ENCODE assay signal across 29 cellular contexts in genomic region chr20:48885237-48885636, GRCh38.
"Had no signal": no experiment of that assay in that cellular context is flagged by ENCODE, and none has a peak within 500 bp of the region (broad histone marks: within the 10 kb centered on the region; RNA-seq: fewer than 3 reads in every experiment).

No MANE protein-coding gene starts in this region.

- DNase-seq: activated CD4-positive, alpha-beta memory T cell treated with anti-CD3 and anti-CD28 coated beads, Interleukin-2, amount 10 ng/mL, durations not matched to agents 7 days and 5 days; activated CD4-positive, alpha-beta T cell treated with anti-CD3 and anti-CD28 coated beads for 36 hours; activated CD4-positive, alpha-beta T cell treated with anti-CD3 and anti-CD28 coated beads, Interleukin-2, amount 10 ng/mL, durations not matched to agents 24 days and 14 days; activated CD4-positive, CD25-positive, alpha-beta regulatory T cell; activated CD4-positive, CD25-positive, alpha-beta regulatory T cell treated with anti-CD3 and anti-CD28 coated beads, Interleukin-2, amount 50 U/mL, for 72 hours; activated CD8-positive, alpha-beta memory T cell treated with anti-CD3 and anti-CD28 coated beads, Interleukin-2, amount 50 U/mL, for 48 hours; activated gamma-delta T cell; activated naive CD4-positive, alpha-beta T cell; activated naive CD4-positive, alpha-beta T cell treated with anti-CD3 and anti-CD28 coated beads, Interleukin-2, amount 10 ng/mL, durations not matched to agents 7 days and 5 days; activated naive CD8-positive, alpha-beta T cell treated with anti-CD3 and anti-CD28 coated beads, Interleukin-2, amount 10 ng/mL, durations not matched to agents 7 days and 5 days; activated T-cell treated with anti-CD3 and anti-CD28 coated beads for 4 hours; activated T-cell treated with anti-CD3 and anti-CD28 coated beads, Interleukin-2, amount 50 U/mL, for 24 hours; activated T-cell treated with anti-CD3 and anti-CD28 coated beads, Interleukin-2, amount 50 U/mL, for 72 hours; dorsolateral prefrontal cortex; effector memory CD4-positive, alpha-beta T cell; endodermal cell; foreskin fibroblast; head of caudate nucleus; T-helper 2 cell had no signal

- H3K4me3 Mint-ChIP-seq: activated CD4-positive, alpha-beta memory T cell treated with anti-CD3 and anti-CD28 coated beads, Interleukin-2, amount 10 ng/mL, durations not matched to agents 7 days and 5 days; activated CD4-positive, alpha-beta T cell treated with anti-CD3 and anti-CD28 coated beads for 36 hours; activated CD4-positive, alpha-beta T cell treated with anti-CD3 and anti-CD28 coated beads, Interleukin-2, amount 10 ng/mL, durations not matched to agents 24 days and 14 days; activated naive CD4-positive, alpha-beta T cell treated with anti-CD3 and anti-CD28 coated beads, Interleukin-2, amount 10 ng/mL, durations not matched to agents 7 days and 5 days; activated naive CD8-positive, alpha-beta T cell treated with anti-CD3 and anti-CD28 coated beads, Interleukin-2, amount 10 ng/mL, durations not matched to agents 7 days and 5 days; activated T-cell treated with anti-CD3 and anti-CD28 coated beads, Interleukin-2, amount 50 U/mL, for 24 hours; activated T-cell treated with anti-CD3 and anti-CD28 coated beads, Interleukin-2, amount 50 U/mL, for 72 hours; brain; central memory CD8-positive, alpha-beta T cell; dendritic cell treated with granulocyte-macrophage colony-stimulating factor and Interleukin-4, amounts not matched to agents 40 ng/mL and 50 ng/mL, for 4 days; endodermal cell had no signal

- H3K27ac ChIP-seq: ascending aorta, breast epithelium, cardiac muscle cell, coronary artery, dorsolateral prefrontal cortex had no signal

- H3K27me3 Mint-ChIP-seq: activated T-cell treated with anti-CD3 and anti-CD28 coated beads, Interleukin-2, amount 50 U/mL, for 24 hours; central memory CD8-positive, alpha-beta T cell; dendritic cell treated with granulocyte-macrophage colony-stimulating factor and Interleukin-4, amounts not matched to agents 40 ng/mL and 50 ng/mL, for 4 days had no signal

- H3K4me1 Mint-ChIP-seq: activated CD4-positive, alpha-beta memory T cell treated with anti-CD3 and anti-CD28 coated beads, Interleukin-2, amount 10 ng/mL, durations not matched to agents 7 days and 5 days; activated CD4-positive, alpha-beta T cell treated with anti-CD3 and anti-CD28 coated beads for 36 hours; activated naive CD4-positive, alpha-beta T cell treated with anti-CD3 and anti-CD28 coated beads, Interleukin-2, amount 10 ng/mL, durations not matched to agents 7 days and 5 days; activated naive CD8-positive, alpha-beta T cell treated with anti-CD3 and anti-CD28 coated beads, Interleukin-2, amount 10 ng/mL, durations not matched to agents 7 days and 5 days; endodermal cell had no signal

- H3K36me3 ChIP-seq: ascending aorta, breast epithelium, cardiac muscle cell had no signal

- H3K27me3 ChIP-seq: ascending aorta, breast epithelium, dorsolateral prefrontal cortex had no signal

- ATAC-seq: activated CD4-positive, alpha-beta T cell treated with anti-CD3 and anti-CD28 coated beads for 36 hours; activated naive CD4-positive, alpha-beta T cell treated with anti-CD3 and anti-CD28 coated beads, Interleukin-2, amount 50 U/mL, for 72 hours; activated T-cell treated with anti-CD3 and anti-CD28 coated beads, Interleukin-2, amount 50 U/mL, for 72 hours; esophagus mucosa had no signal

- H3K4me3 ChIP-seq: ascending aorta, breast epithelium, cardiac muscle cell, coronary artery, dorsolateral prefrontal cortex had no signal

- H3K4me1 ChIP-seq: ascending aorta, breast epithelium had no signal

- H3K36me3 Mint-ChIP-seq: activated naive CD4-positive, alpha-beta T cell treated with anti-CD3 and anti-CD28 coated beads, Interleukin-2, amount 10 ng/mL, durations not matched to agents 7 days and 5 days; activated naive CD4-positive, alpha-beta T cell treated with anti-CD3 and anti-CD28 coated beads, Interleukin-2, amount 50 U/mL, for 72 hours; activated naive CD8-positive, alpha-beta T cell treated with anti-CD3 and anti-CD28 coated beads, Interleukin-2, amount 10 ng/mL, durations not matched to agents 7 days and 5 days; brain had no signal

- H3K9me3 Mint-ChIP-seq: activated CD4-positive, alpha-beta memory T cell treated with anti-CD3 and anti-CD28 coated beads, Interleukin-2, amount 10 ng/mL, durations not matched to agents 7 days and 5 days; activated CD4-positive, alpha-beta T cell treated with anti-CD3 and anti-CD28 coated beads, Interleukin-2, amount 10 ng/mL, durations not matched to agents 24 days and 14 days; activated naive CD4-positive, alpha-beta T cell treated with anti-CD3 and anti-CD28 coated beads, Interleukin-2, amount 10 ng/mL, durations not matched to agents 7 days and 5 days; activated naive CD4-positive, alpha-beta T cell treated with anti-CD3 and anti-CD28 coated beads, Interleukin-2, amount 50 U/mL, for 72 hours; activated naive CD8-positive, alpha-beta T cell treated with anti-CD3 and anti-CD28 coated beads, Interleukin-2, amount 10 ng/mL, durations not matched to agents 7 days and 5 days; activated T-cell treated with anti-CD3 and anti-CD28 coated beads, Interleukin-2, amount 50 U/mL, for 24 hours; activated T-cell treated with anti-CD3 and anti-CD28 coated beads, Interleukin-2, amount 50 U/mL, for 72 hours; brain; central memory CD8-positive, alpha-beta T cell; dendritic cell treated with granulocyte-macrophage colony-stimulating factor and Interleukin-4, amounts not matched to agents 40 ng/mL and 50 ng/mL, for 4 days; endodermal cell had no signal

- FAIRE-seq: frontal cortex had no signal

- H3K27ac Mint-ChIP-seq: activated CD4-positive, alpha-beta memory T cell treated with anti-CD3 and anti-CD28 coated beads, Interleukin-2, amount 10 ng/mL, durations not matched to agents 7 days and 5 days; activated CD4-positive, alpha-beta T cell treated with anti-CD3 and anti-CD28 coated beads for 36 hours; activated CD4-positive, alpha-beta T cell treated with anti-CD3 and anti-CD28 coated beads, Interleukin-2, amount 10 ng/mL, durations not matched to agents 24 days and 14 days; activated naive CD4-positive, alpha-beta T cell treated with anti-CD3 and anti-CD28 coated beads, Interleukin-2, amount 10 ng/mL, durations not matched to agents 7 days and 5 days; activated naive CD4-positive, alpha-beta T cell treated with anti-CD3 and anti-CD28 coated beads, Interleukin-2, amount 50 U/mL, for 72 hours; activated naive CD8-positive, alpha-beta T cell treated with anti-CD3 and anti-CD28 coated beads, Interleukin-2, amount 10 ng/mL, durations not matched to agents 7 days and 5 days; activated T-cell treated with anti-CD3 and anti-CD28 coated beads, Interleukin-2, amount 50 U/mL, for 24 hours; activated T-cell treated with anti-CD3 and anti-CD28 coated beads, Interleukin-2, amount 50 U/mL, for 72 hours; brain; dendritic cell treated with granulocyte-macrophage colony-stimulating factor and Interleukin-4, amounts not matched to agents 40 ng/mL and 50 ng/mL, for 4 days; endodermal cell had no signal

- H3K9me3 ChIP-seq: ascending aorta, breast epithelium had no signal
